In genomic region chr17:39607057-39607850, GRCh38 we compare ENCODE assay signal across 16 cellular contexts. TPM values are rescaled to one million over a fixed set of nuclear protein-coding genes. Genes with fewer than 3 reads are reported as not detected.
DNase-seq lines count a peak whose midpoint lies in the region; ATAC-seq, FAIRE-seq and TF ChIP-seq lines count a peak whose summit lies in the region.
"Had no signal": no experiment of that assay in that cellular context is flagged by ENCODE, and none has a peak within 500 bp of the region (broad histone marks: within the 10 kb centered on the region; RNA-seq: fewer than 3 reads in every experiment).

No MANE protein-coding gene starts in this region.

- CTCF ChIA-PET in A549 (lab: Yijun Ruan, JAX), result interaction anchor here (0.7 to 58.8 kb wide), 5 partner anchors 9 to 146 kb away, joined by 3 to 1581 read pairs (median 14); partner anchors contain the start of genes PPP1R1B and STARD3
- CTCF ChIA-PET in activated CD4-positive, alpha-beta T cell treated with anti-CD3 and anti-CD28 coated beads, Interleukin-2, amount 10 ng/mL, durations not matched to agents 7 days and 5 days (lab: Charles Lee), result interaction anchor here (3.2 kb wide), 1 partner anchor 14 kb away, joined by 9 read pairs; no protein-coding TSS in a partner anchor

- POLR2A ChIA-PET in A549 (lab: Yijun Ruan, JAX), result interaction anchor here (0.7 kb wide), 1 partner anchor 1351 kb away, joined by 5 read pairs; no protein-coding TSS in a partner anchor
- POLR2A ChIA-PET in activated CD4-positive, alpha-beta T cell treated with anti-CD3 and anti-CD28 coated beads, Interleukin-2, amount 10 ng/mL, durations not matched to agents 7 days and 5 days (lab: Charles Lee), result no interaction called here

- H3K18ac ChIP-seq in mesendoderm (ENCODE audit: low read length), result no peak overlapping the region

- H3K9me3 Mint-ChIP-seq in GM23338 (no peaks in the 10 kb centered on the region), brain (no peaks in the 10 kb centered on the region)
- H3K9me3 Mint-ChIP-seq in activated CD4-positive, alpha-beta T cell treated with anti-CD3 and anti-CD28 coated beads, Interleukin-2, amount 10 ng/mL, durations not matched to agents 7 days and 5 days, result no peaks in the 10 kb centered on the region

- no peak overlapping the region for H3K56ac ChIP-seq in mesendoderm (ENCODE audit: low read length)

- TF ChIP-seq EP300 in A549 (IDR thresholded peaks at IDR 0.05), result no peak

- 1% methylated on average over 16 of the region's 40 CpGs for WGBS in A549 (ENCODE audit: missing lambda C conversion rate)
- WGBS in mesendoderm (ENCODE audit: extremely low coverage, insufficient coverage, low lambda C conversion rate), result no CpG with 5 or more reads among the region's 40 CpGs

- H3K4me1 ChIP-seq in A549 (peaks cover 44% of the 10 kb centered on the region), GM23338 (ENCODE audit: insufficient read depth) (peaks cover 30% of the 10 kb centered on the region), mesendoderm (ENCODE audit: control insufficient read depth, low read depth, low read length) (peaks cover 2% of the 10 kb centered on the region)

- H2BK15ac ChIP-seq in mesendoderm (replicated peaks; ENCODE audit: low read depth), result no peak overlapping the region

- peak overlapping the region; percentile 83; the same call in 1 of the 2 replicates for H2AFZ ChIP-seq in GM23338

- no peak for FAIRE-seq in A549 (lab: Jason Lieb, UNC)

- H3K4me2 ChIP-seq in A549 (peak overlapping the region; percentile 92), GM23338 (peak overlapping the region; percentile 88), mesendoderm (ENCODE audit: low read length) (peak overlapping the region; percentile 18)
- H3K4me2 ChIP-seq: KMS-11 had no signal

- H4K20me1 ChIP-seq in GM23338 (replicated peaks; ENCODE audit: insufficient read depth), result peaks cover 4% of the 10 kb centered on the region; the same call in 1 of the 2 replicates

- no peak overlapping the region for H2AK5ac ChIP-seq in mesendoderm (ENCODE audit: low read length)

- peaks cover 88% of the 10 kb centered on the region for H3K27me3 Mint-ChIP-seq in GM23338 (ENCODE audit: insufficient read depth, low read depth, poor library complexity)
- H3K27me3 Mint-ChIP-seq in brain, result peaks cover 94% of the 10 kb centered on the region
- H3K27me3 Mint-ChIP-seq in activated CD4-positive, alpha-beta T cell treated with anti-CD3 and anti-CD28 coated beads, Interleukin-2, amount 10 ng/mL, durations not matched to agents 7 days and 5 days, result peaks cover 63% of the 10 kb centered on the region

- H3K4me1 Mint-ChIP-seq in GM23338 (peaks cover 29% of the 10 kb centered on the region), brain (peaks cover 31% of the 10 kb centered on the region)
- peaks cover 14% of the 10 kb centered on the region for H3K4me1 Mint-ChIP-seq in activated CD4-positive, alpha-beta T cell treated with anti-CD3 and anti-CD28 coated beads, Interleukin-2, amount 10 ng/mL, durations not matched to agents 7 days and 5 days

- H3K79me2 ChIP-seq in GM23338 (replicated peaks; ENCODE audit: insufficient read depth) (no peaks in the 10 kb centered on the region), mesendoderm (ENCODE audit: control insufficient read depth, insufficient read depth, low read length) (no peaks in the 10 kb centered on the region)

- H3K27ac ChIP-seq in A549 (peak overlapping the region in 1 of 2 experiments; percentile 20; a peak in 2 of 6 replicates), GM23338 (ENCODE audit: low read depth) (no peak overlapping the region), mesendoderm (ENCODE audit: low read depth, low read length) (no peak overlapping the region)
- H3K27ac ChIP-seq: BLaER1 treated with 17β-estradiol and CSF1 and Interleukin-3, amounts not matched to agents 10 nM and 100 nM; KMS-11; vagina had no signal

- no peak overlapping the region for H4K5ac ChIP-seq in mesendoderm (ENCODE audit: low read length)

- H3K9me3 ChIP-seq in A549, result no peaks in the 10 kb centered on the region
- H3K9me3 ChIP-seq: BLaER1 treated with 17β-estradiol and CSF1 and Interleukin-3, amounts not matched to agents 10 nM and 100 nM; vagina had no signal

- TF ChIP-seq CTCF in A549 (IDR thresholded peaks at IDR 0.05) (no peak), GM23338 (conservative IDR thresholded peaks at IDR 0.05; ENCODE audit: low read depth in 2 of 2) (no peak), brain (conservative IDR thresholded peaks at IDR 0.05) (no peak)

- H2BK5ac ChIP-seq in mesendoderm (ENCODE audit: low read length), result no peak overlapping the region

- no peak overlapping the region for H3K9ac ChIP-seq in mesendoderm (ENCODE audit: low read length)
- H3K9ac ChIP-seq: BLaER1 treated with 17β-estradiol and CSF1 and Interleukin-3, amounts not matched to agents 10 nM and 100 nM; KMS-11 had no signal

- H3K36me3 Mint-ChIP-seq in GM23338 (ENCODE audit: low read depth), result no peaks in the 10 kb centered on the region
- H3K36me3 Mint-ChIP-seq in brain, result no peaks in the 10 kb centered on the region
- H3K36me3 Mint-ChIP-seq in activated CD4-positive, alpha-beta T cell treated with anti-CD3 and anti-CD28 coated beads, Interleukin-2, amount 10 ng/mL, durations not matched to agents 7 days and 5 days (ENCODE audit: low read depth), result no peaks in the 10 kb centered on the region

- no peak for TF ChIP-seq RAD21 in A549 (conservative IDR thresholded peaks at IDR 0.05 in 1 of 2, IDR thresholded peaks at IDR 0.05 in 1 of 2)

- H4K8ac ChIP-seq in mesendoderm (ENCODE audit: low read depth, low read length), result no peak overlapping the region

- peak overlapping the region; percentile 30 for H3K4me3 ChIP-seq in A549
- peak overlapping the region; percentile 66 for H3K4me3 ChIP-seq in GM23338
- no peak overlapping the region for H3K4me3 ChIP-seq in mesendoderm (ENCODE audit: low read length)

- no peaks in the 10 kb centered on the region for H3K79me1 ChIP-seq in mesendoderm (ENCODE audit: low read length)

- DNase-seq in A549 (ENCODE audit: low read depth in 1 of 2, low spot score in 1 of 2) (no peak), GM23338 (ENCODE audit: low spot score) (peak; percentile 77), mesendoderm (no peak), Kasumi-1 (lab: John Stamatoyannopoulos, UW) (no peak)
- no peak for DNase-seq in activated CD4-positive, alpha-beta T cell treated with anti-CD3 and anti-CD28 coated beads, Interleukin-2, amount 10 ng/mL, durations not matched to agents 7 days and 5 days
- DNase-seq: activated CD4-positive, alpha-beta T cell treated with anti-CD3 and anti-CD28 coated beads, Interleukin-2, amount 50 U/mL, for 1 hour; effector CD8-positive, alpha-beta T cell; foreskin melanocyte had no signal

- peaks cover 25% of the 10 kb centered on the region for H3F3A ChIP-seq in GM23338 (replicated peaks; ENCODE audit: low read depth)

- H3K27ac Mint-ChIP-seq in GM23338 (no peak overlapping the region), brain (peak overlapping the region in 3 of 5 experiments; percentile 91 to 99 (median 92))
- H3K27ac Mint-ChIP-seq in activated CD4-positive, alpha-beta T cell treated with anti-CD3 and anti-CD28 coated beads, Interleukin-2, amount 10 ng/mL, durations not matched to agents 7 days and 5 days, result no peak overlapping the region

- ATAC-seq in A549 (peak in 1 of 2 experiments; percentile 26; a peak in 3 of 6 replicates), GM23338 (peak; percentile 21), GM21381 (IDR thresholded peaks at IDR 0.05; ENCODE audit: unreplicated experiment) (no peak), GM19395 (IDR thresholded peaks at IDR 0.05; ENCODE audit: unreplicated experiment) (no peak)
- ATAC-seq: Right ventricle myocardium inferior had no signal

- H3K27me3 ChIP-seq in GM23338 (ENCODE audit: insufficient read depth), result peaks cover 100% of the 10 kb centered on the region
- peaks cover 68% of the 10 kb centered on the region for H3K27me3 ChIP-seq in mesendoderm (ENCODE audit: insufficient read depth, low read length, poor library complexity)

- peak overlapping the region; percentile 69 for H3K4me3 Mint-ChIP-seq in GM23338
- H3K4me3 Mint-ChIP-seq in brain, result peak overlapping the region; percentile 68 to 91 (median 81)
- no peak overlapping the region for H3K4me3 Mint-ChIP-seq in activated CD4-positive, alpha-beta T cell treated with anti-CD3 and anti-CD28 coated beads, Interleukin-2, amount 10 ng/mL, durations not matched to agents 7 days and 5 days

- no peak overlapping the region for H3K4ac ChIP-seq in mesendoderm (ENCODE audit: low read depth, low read length)

- H3K23ac ChIP-seq in mesendoderm (ENCODE audit: low read length), result no peak overlapping the region

- TF ChIP-seq POLR2A in A549 (IDR thresholded peaks at IDR 0.05; ENCODE audit: low read length), result no peak

- H3K9me2 ChIP-seq in GM23338 (ENCODE audit: insufficient read depth), result no peaks in the 10 kb centered on the region

- no peaks in the 10 kb centered on the region for H3K36me3 ChIP-seq in GM23338 (ENCODE audit: insufficient read depth)
- H3K36me3 ChIP-seq in mesendoderm (ENCODE audit: control insufficient read depth, insufficient read depth, low read length), result no peaks in the 10 kb centered on the region
- H3K36me3 ChIP-seq: BLaER1 treated with 17β-estradiol and CSF1 and Interleukin-3, amounts not matched to agents 10 nM and 100 nM; vagina had no signal

- H2BK120ac ChIP-seq in mesendoderm (ENCODE audit: low read depth, low read length), result no peak overlapping the region

RNA-seq across cellular contexts. Expression of gene NEUROD2, which starts 0.5 kb away (rescaled TPM):
- polyA plus RNA-seq in A549 (2011; rRNA removed), result not detected in 2 replicates
- polyA plus RNA-seq in A549 (2012; cell fraction: cytosol; rRNA removed), result not detected in 2 replicates
- 0.02 and 0.04 TPM in 2 replicates for polyA plus RNA-seq in A549 (2012; cell fraction: nucleus; rRNA removed)
- not detected in 3 replicates for polyA plus RNA-seq in A549 (2017; fragmentation: RNase III; extraction: RNeasy Plus Mini Kit Qiagen cat#74134 plus additional on column Dnase treatment)
- not detected in 2 replicates for polyA minus RNA-seq in A549 (2011; rRNA and poly(A)+ RNA removed)
- total RNA-seq in GM23338 (2014; rRNA removed; shearing (Covaris generic)), result not detected in 2 replicates
- polyA plus RNA-seq in GM23338 (2016; fragmentation: Nextera tagmentation; extraction: Ambion mirVana), result not detected in 2 replicates
- polyA plus RNA-seq in brain (ENCODE audit: insufficient read depth, low read depth, low replicate concordance), result 8.1 TPM
- polyA plus RNA-seq in mesendoderm (2013, experiment 1 of 2), result 0.01 TPM
- 0.01 TPM for polyA plus RNA-seq in mesendoderm (2013, experiment 2 of 2)
- total RNA-seq in activated CD4-positive, alpha-beta T cell treated with anti-CD3 and anti-CD28 coated beads, Interleukin-2, amount 10 ng/mL, durations not matched to agents 7 days and 5 days, result not detected
- total RNA-seq: renal cortical epithelial cell, Right ventricle myocardium inferior, vagina had no signal

RNA-seq across cellular contexts. Expression of gene PPP1R1B, which starts 19.5 kb away (rescaled TPM):
- polyA plus RNA-seq in A549 (2011; rRNA removed) (0.07 and 0.10 TPM in 2 replicates), A549 (2017; fragmentation: RNase III; extraction: RNeasy Plus Mini Kit Qiagen cat#74134 plus additional on column Dnase treatment) (not detected in 3 replicates), GM23338 (2016; fragmentation: Nextera tagmentation; extraction: Ambion mirVana) (3.7 and 5.4 TPM in 2 replicates), brain (ENCODE audit: insufficient read depth, low read depth, low replicate concordance) (154 TPM)
- polyA plus RNA-seq in A549 (2012; cell fraction: cytosol; rRNA removed), result 0.03 TPM in 1 of 2 replicates, not detected in the other
- polyA plus RNA-seq in A549 (2012; cell fraction: nucleus; rRNA removed), result not detected in 2 replicates
- polyA minus RNA-seq in A549 (2011; rRNA and poly(A)+ RNA removed), result not detected in 2 replicates
- 1.5 and 3.4 TPM in 2 replicates for total RNA-seq in GM23338 (2014; rRNA removed; shearing (Covaris generic))
- polyA plus RNA-seq in mesendoderm (2013, experiment 1 of 2), result 1.7 TPM
- polyA plus RNA-seq in mesendoderm (2013, experiment 2 of 2), result 1.8 TPM
- total RNA-seq in activated CD4-positive, alpha-beta T cell treated with anti-CD3 and anti-CD28 coated beads, Interleukin-2, amount 10 ng/mL, durations not matched to agents 7 days and 5 days, result not detected

RNA-seq across cellular contexts. Expression of gene STARD3, which starts 29.7 kb away (rescaled TPM):
- 56.0 and 60.9 TPM in 2 replicates for polyA plus RNA-seq in A549 (2011; rRNA removed)
- 83.7 and 101 TPM in 2 replicates for polyA plus RNA-seq in A549 (2012; cell fraction: cytosol; rRNA removed)
- 261 and 339 TPM in 2 replicates for polyA plus RNA-seq in A549 (2012; cell fraction: nucleus; rRNA removed)
- 53.0 to 56.1 TPM (median 54.6 TPM) in 3 replicates for polyA plus RNA-seq in A549 (2017; fragmentation: RNase III; extraction: RNeasy Plus Mini Kit Qiagen cat#74134 plus additional on column Dnase treatment)
- polyA minus RNA-seq in A549 (2011; rRNA and poly(A)+ RNA removed), result 77.8 and 87.0 TPM in 2 replicates
- total RNA-seq in GM23338 (2014; rRNA removed; shearing (Covaris generic)), result 39.7 and 53.3 TPM in 2 replicates
- polyA plus RNA-seq in GM23338 (2016; fragmentation: Nextera tagmentation; extraction: Ambion mirVana), result 26.4 and 31.5 TPM in 2 replicates
- polyA plus RNA-seq in brain (ENCODE audit: insufficient read depth, low read depth, low replicate concordance), result 53.8 TPM
- polyA plus RNA-seq in mesendoderm (2013, experiment 1 of 2), result 48.2 TPM
- 45.8 TPM for polyA plus RNA-seq in mesendoderm (2013, experiment 2 of 2)
- total RNA-seq in activated CD4-positive, alpha-beta T cell treated with anti-CD3 and anti-CD28 coated beads, Interleukin-2, amount 10 ng/mL, durations not matched to agents 7 days and 5 days, result 10 to 100 TPM; 70.0 to 72.8 TPM

RNA-seq across cellular contexts. Expression of gene TCAP, which starts 57.9 kb away (rescaled TPM):
- polyA plus RNA-seq in A549 (2011; rRNA removed) (0.41 and 0.67 TPM in 2 replicates), A549 (2017; fragmentation: RNase III; extraction: RNeasy Plus Mini Kit Qiagen cat#74134 plus additional on column Dnase treatment) (1.0 to 1.6 TPM (median 1.2 TPM) in 3 replicates), GM23338 (2016; fragmentation: Nextera tagmentation; extraction: Ambion mirVana) (0.61 and 0.80 TPM in 2 replicates), brain (ENCODE audit: insufficient read depth, low read depth, low replicate concordance) (2.1 TPM)
- polyA plus RNA-seq in A549 (2012; cell fraction: cytosol; rRNA removed), result 0.40 and 0.61 TPM in 2 replicates
- polyA plus RNA-seq in A549 (2012; cell fraction: nucleus; rRNA removed), result 3.7 and 4.3 TPM in 2 replicates
- 0.73 and 1.2 TPM in 2 replicates for polyA minus RNA-seq in A549 (2011; rRNA and poly(A)+ RNA removed)
- total RNA-seq in GM23338 (2014; rRNA removed; shearing (Covaris generic)), result 0.74 and 2.1 TPM in 2 replicates
- 0.10 TPM for polyA plus RNA-seq in mesendoderm (2013, experiment 1 of 2)
- polyA plus RNA-seq in mesendoderm (2013, experiment 2 of 2), result 0.08 TPM
- 1 to 10 TPM; 2.0 to 2.1 TPM for total RNA-seq in activated CD4-positive, alpha-beta T cell treated with anti-CD3 and anti-CD28 coated beads, Interleukin-2, amount 10 ng/mL, durations not matched to agents 7 days and 5 days

Comparison
In these comparisons a context has a peak if more than half of its experiments do, and no peak if none do; other contexts are left out.
1. H3K4me2 ChIP-seq: peak in every context shown above with its lines; median percentile 92 in A549; 88 in GM23338; 18 in mesendoderm.
2. H3K27ac Mint-ChIP-seq: peak in brain (3 of 5); none in GM23338 (single experiment) and activated CD4-positive, alpha-beta T cell treated with anti-CD3 and anti-CD28 coated beads, Interleukin-2, amount 10 ng/mL, durations not matched to agents 7 days and 5 days (single experiment).
3. RNA of gene PPP1R1B, which starts 19.5 kb away (polyA plus RNA-seq): 154 TPM in brain (single experiment); 3.7 to 5.4 TPM in GM23338 and 0.03 to 0.10 TPM in A549; every median in the first group is over 10 times any median in the second.